In genomic region chr5:123359454-123359853, GRCh38 we compare ENCODE assay signal across 30 cellular contexts.
DNase-seq lines count a peak whose midpoint lies in the region; ATAC-seq and TF ChIP-seq lines count a peak whose summit lies in the region.
"Had no signal": no experiment of that assay in that cellular context is flagged by ENCODE, and none has a peak within 500 bp of the region (broad histone marks: within the 10 kb centered on the region; RNA-seq: fewer than 3 reads in every experiment).

No MANE protein-coding gene starts in this region.

- no peak overlapping the region for H3K9ac ChIP-seq in BLaER1

- no peak overlapping the region for H3K27ac ChIP-seq in BLaER1
- H3K27ac ChIP-seq in sigmoid colon, result peak overlapping the region in 3 of 4 donors; percentile 24 to 62 (median 54)
- H3K27ac ChIP-seq: cardiac muscle cell, coronary artery, left ventricle myocardium inferior, neutrophil, prostate gland, right lobe of liver had no signal

- H3K36me3 ChIP-seq in BLaER1 (peaks cover 46% of the 10 kb centered on the region), sigmoid colon (no peaks in the 10 kb centered on the region)
- H3K36me3 ChIP-seq: cardiac muscle cell, prostate gland, right lobe of liver had no signal

- H4K20me1 ChIP-seq in BLaER1, result no peaks in the 10 kb centered on the region

- no peaks in the 10 kb centered on the region for H3K27me3 ChIP-seq in BLaER1
- no peaks in the 10 kb centered on the region for H3K27me3 ChIP-seq in sigmoid colon
- H3K27me3 ChIP-seq: cardiac muscle cell, neutrophil, right lobe of liver had no signal

- CTCF ChIA-PET in activated CD4-positive, alpha-beta T cell treated with anti-CD3 and anti-CD28 coated beads for 36 hours (lab: Charles Lee), result interaction anchor here (2.1 kb wide), 1 partner anchor 251 kb away, joined by 5 read pairs; no protein-coding TSS in a partner anchor

- POLR2A ChIA-PET in activated CD4-positive, alpha-beta T cell treated with anti-CD3 and anti-CD28 coated beads for 36 hours (lab: Charles Lee), result no interaction called here

- H3K27ac Mint-ChIP-seq in activated CD4-positive, alpha-beta T cell treated with anti-CD3 and anti-CD28 coated beads for 36 hours, result no peak overlapping the region
- H3K27ac Mint-ChIP-seq: CD4-positive, CD25-positive, alpha-beta regulatory T cell; IgD-negative memory B cell had no signal

- no peaks in the 10 kb centered on the region for H3K27me3 Mint-ChIP-seq in activated CD4-positive, alpha-beta T cell treated with anti-CD3 and anti-CD28 coated beads for 36 hours
- H3K27me3 Mint-ChIP-seq: CD4-positive, CD25-positive, alpha-beta regulatory T cell; IgD-negative memory B cell had no signal

- no peak for TF ChIP-seq POLR2A in sigmoid colon (IDR thresholded peaks at IDR 0.05)

- no peak overlapping the region for H3K4me3 Mint-ChIP-seq in activated CD4-positive, alpha-beta T cell treated with anti-CD3 and anti-CD28 coated beads for 36 hours
- H3K4me3 Mint-ChIP-seq: activated T-cell treated with anti-CD3 and anti-CD28 coated beads, Interleukin-2, amount 50 U/mL, for 4 hours; CD4-positive, CD25-positive, alpha-beta regulatory T cell; IgD-negative memory B cell had no signal

- no peaks in the 10 kb centered on the region for H3K4me1 Mint-ChIP-seq in activated CD4-positive, alpha-beta T cell treated with anti-CD3 and anti-CD28 coated beads for 36 hours

- H3K9me3 Mint-ChIP-seq in activated CD4-positive, alpha-beta T cell treated with anti-CD3 and anti-CD28 coated beads for 36 hours (ENCODE audit: low read depth), result peaks cover 5% of the 10 kb centered on the region
- H3K9me3 Mint-ChIP-seq: IgD-negative memory B cell had no signal

- peaks cover 10% of the 10 kb centered on the region; the same call in 1 of the 2 replicates for H3K4me1 ChIP-seq in BLaER1
- peaks cover 0 to 64% (median 35%) of the 10 kb centered on the region in 4 donors for H3K4me1 ChIP-seq in sigmoid colon
- H3K4me1 ChIP-seq: left ventricle myocardium inferior, prostate gland had no signal

- TF ChIP-seq CTCF in fibroblast of villous mesenchyme (IDR thresholded peaks at IDR 0.05; ENCODE audit: insufficient read depth, low read depth, low read length), result no peak
- TF ChIP-seq CTCF in sigmoid colon (IDR thresholded peaks at IDR 0.05), result no peak

- TF ChIP-seq EP300 in sigmoid colon (IDR thresholded peaks at IDR 0.05), result no peak

- intact Hi-C loops in sigmoid colon (cut with DNase I), result no loop called here
- intact Hi-C loops in activated CD4-positive, alpha-beta T cell treated with anti-CD3 and anti-CD28 coated beads for 36 hours (cut with DNase I, micrococcal nuclease), result no loop called here

- DNase-seq in MV-4-11 (lab: John Stamatoyannopoulos, UW), result peak; percentile 17
- peak; percentile 12 for DNase-seq in fibroblast of villous mesenchyme (ENCODE audit: low read depth)
- no peak for DNase-seq in sigmoid colon
- no peak for DNase-seq in activated CD4-positive, alpha-beta T cell treated with anti-CD3 and anti-CD28 coated beads for 36 hours
- no peak for DNase-seq in activated T-cell treated with anti-CD3 and anti-CD28 coated beads, Interleukin-2, amount 50 U/mL, for 1 hour
- no peak for DNase-seq in GM03348 (ENCODE audit: low spot score)
- DNase-seq: activated T-cell treated with anti-CD3 and anti-CD28 coated beads, Interleukin-2, amount 50 U/mL, for 4 hours; Calu3; CD4-positive, CD25-positive, alpha-beta regulatory T cell; effector memory CD4-positive, alpha-beta T cell; erythroblast; H7; left ventricle myocardium inferior; mesendoderm; NCI-H1105; NCI-H187 treated with DMSO at 0.1 percent for 48 hours; NCI-H2171; right lobe of liver; SIG-M5; stimulated activated CD4-positive, alpha-beta T cell treated with anti-CD3 and anti-CD28 coated beads, Interleukin-4, amount 100 ng/mL, for 24 hours; SW 1271; T-helper 9 cell; trophoblast cell had no signal

- H3K4me3 ChIP-seq in BLaER1 (no peak overlapping the region), fibroblast of villous mesenchyme (ENCODE audit: low read depth, low read length) (no peak overlapping the region), sigmoid colon (no peak overlapping the region)
- H3K4me3 ChIP-seq: cardiac muscle cell, coronary artery, left ventricle myocardium inferior, prostate gland, right lobe of liver had no signal

- H3K9me3 ChIP-seq in BLaER1 (peaks cover 8% of the 10 kb centered on the region), sigmoid colon (no peaks in the 10 kb centered on the region)
- H3K9me3 ChIP-seq: neutrophil, prostate gland, right lobe of liver had no signal

- WGBS in sigmoid colon, 2 donors, result 10 to 33% methylated on average over 2 of the region's 2 CpGs

- peaks cover 45% of the 10 kb centered on the region for H3K36me3 Mint-ChIP-seq in activated CD4-positive, alpha-beta T cell treated with anti-CD3 and anti-CD28 coated beads for 36 hours (ENCODE audit: low read depth)

- ATAC-seq in activated CD4-positive, alpha-beta T cell treated with anti-CD3 and anti-CD28 coated beads for 36 hours, result no peak
- ATAC-seq in activated CD4-positive, CD25-positive, alpha-beta regulatory T cell treated with anti-CD3 and anti-CD28 coated beads, Interleukin-2, amount 50 U/mL, for 24 hours, result no peak
- ATAC-seq: activated T-cell treated with anti-CD3 and anti-CD28 coated beads, Interleukin-2, amount 50 U/mL, for 4 hours had no signal

- 0 out of 2 replicates have a peak overlapping the region, but pooled peaks have one; percentile 23 for H3K4me2 ChIP-seq in BLaER1

Comparison
In these comparisons a context has a peak if more than half of its experiments do, and no peak if none do; other contexts are left out.
1. DNase-seq: peak in MV-4-11 (single experiment) and fibroblast of villous mesenchyme (single experiment); none in sigmoid colon (single experiment), activated CD4-positive, alpha-beta T cell treated with anti-CD3 and anti-CD28 coated beads for 36 hours (single experiment), activated T-cell treated with anti-CD3 and anti-CD28 coated beads, Interleukin-2, amount 50 U/mL, for 1 hour (single experiment) and GM03348 (single experiment).